Comparison of ENCODE assay signal across 8 cellular contexts in the genomic region with DNA sequence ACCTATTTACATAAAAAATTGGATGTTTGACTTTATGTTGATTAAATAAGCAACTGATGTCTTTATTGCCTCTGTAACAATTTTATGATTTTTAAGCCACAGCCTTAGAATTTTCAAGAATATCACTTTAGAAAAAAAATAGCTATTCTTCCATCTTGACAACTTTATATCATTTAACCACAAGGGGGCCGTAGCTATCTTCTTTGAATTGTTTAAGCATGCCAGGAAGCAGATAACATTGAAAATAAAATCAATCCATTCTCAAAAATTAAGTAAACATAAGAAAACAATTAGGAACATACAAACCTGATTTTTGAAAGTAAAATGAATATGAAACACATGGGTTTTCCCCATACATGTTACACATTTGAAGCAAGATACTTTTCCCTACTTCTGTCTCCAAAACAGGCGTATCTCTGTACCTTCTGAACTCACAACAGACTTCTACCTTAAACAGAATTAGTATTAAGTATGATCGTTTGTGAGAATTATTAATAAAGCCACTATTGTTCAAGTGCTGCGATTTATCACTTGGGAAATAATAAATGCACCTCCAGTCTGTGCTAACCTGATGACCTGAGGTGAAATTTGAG.
DNase-seq lines count a peak whose midpoint lies in the region; ATAC-seq and TF ChIP-seq lines count a peak whose summit lies in the region.

No MANE protein-coding gene starts in this region.

- H3K4me1 ChIP-seq in lower lobe of right lung, result no peaks in the 10 kb centered on the region

- no peak overlapping the region for H3K4me3 Mint-ChIP-seq in CD4-positive, alpha-beta T cell

- POLR2A ChIA-PET in AG04449 (lab: Yijun Ruan, JAX), result no interaction called here
- POLR2A ChIA-PET in CD4-positive, alpha-beta T cell (lab: Charles Lee), result no interaction called here

- H3K4me3 ChIP-seq in AG04449 (ENCODE audit: low read depth, low read length), result no peak overlapping the region
- H3K4me3 ChIP-seq in astrocyte of the spinal cord (ENCODE audit: low read depth, low read length), result no peak overlapping the region
- H3K4me3 ChIP-seq in lower lobe of right lung, result no peak overlapping the region

- ATAC-seq in lower lobe of right lung (no peak), GM19023 (IDR thresholded peaks at IDR 0.05; ENCODE audit: unreplicated experiment) (no peak)
- ATAC-seq in CD4-positive, alpha-beta T cell (ENCODE audit: poor library complexity), result no peak

- H3K36me3 Mint-ChIP-seq in CD4-positive, alpha-beta T cell (ENCODE audit: low read depth), result no peaks in the 10 kb centered on the region

- in situ Hi-C loops in astrocyte of the spinal cord (cut with HindIII; ENCODE audit: low sequenced_read_pairs), result no loop called here

- H3K4me1 Mint-ChIP-seq in CD4-positive, alpha-beta T cell (ENCODE audit: low read depth), result no peaks in the 10 kb centered on the region

- CTCF ChIA-PET in AG04449 (lab: Yijun Ruan, JAX), result interaction anchor here (0.6 to 5.0 kb wide), 23 partner anchors 9 to 734 kb away, joined by 3 to 22 read pairs (median 3); no protein-coding TSS in a partner anchor
- CTCF ChIA-PET in CD4-positive, alpha-beta T cell (lab: Charles Lee), result no interaction called here

- no peaks in the 10 kb centered on the region for H3K27me3 ChIP-seq in lower lobe of right lung (ENCODE audit: low read depth)
- no peaks in the 10 kb centered on the region for H3K27me3 ChIP-seq in CD4-positive, alpha-beta T cell (ENCODE audit: control insufficient read depth, insufficient read depth, low read length)

- H3K27me3 Mint-ChIP-seq in CD4-positive, alpha-beta T cell, result no peaks in the 10 kb centered on the region

- H3K27ac ChIP-seq in lower lobe of right lung, result no peak overlapping the region
- H3K27ac ChIP-seq in CD4-positive, alpha-beta T cell (ENCODE audit: low read depth, low read length), result no peak overlapping the region

- intact Hi-C loops in lower lobe of right lung (cut with DNase I), result no loop called here
- intact Hi-C loops in CD4-positive, alpha-beta T cell (cut with DNase I, micrococcal nuclease), result loop anchor here in 1 of 2 experiments (10.0 kb wide), 1 partner anchor 490 kb away; no protein-coding TSS in a partner anchor

- peak; percentile 27 for TF ChIP-seq CTCF in AG04449 (IDR thresholded peaks at IDR 0.05; ENCODE audit: insufficient read depth, low read length, missing control alignments)
- peak; percentile 9 for TF ChIP-seq CTCF in GM20000 (IDR thresholded peaks at IDR 0.05; ENCODE audit: extremely low read depth, missing control alignments)
- peak; percentile 47 for TF ChIP-seq CTCF in astrocyte of the spinal cord (IDR thresholded peaks at IDR 0.05; ENCODE audit: low read depth, low read length)
- peak; percentile 43 for TF ChIP-seq CTCF in lower lobe of right lung (IDR thresholded peaks at IDR 0.05)
- no peak for TF ChIP-seq CTCF in CD4-positive, alpha-beta T cell (IDR thresholded peaks at IDR 0.05)

- no peak overlapping the region for H3K27ac Mint-ChIP-seq in CD4-positive, alpha-beta T cell

- H3K36me3 ChIP-seq in lower lobe of right lung, result no peaks in the 10 kb centered on the region

- H3K9me3 ChIP-seq in lower lobe of right lung, result no peaks in the 10 kb centered on the region
- H3K9me3 ChIP-seq in CD4-positive, alpha-beta T cell (ENCODE audit: control insufficient read depth, low read length), result no peaks in the 10 kb centered on the region

- DNase-seq in AG04449 (ENCODE audit: low read depth, low spot score), result no peak
- peak; percentile 10 for DNase-seq in GM20000 (ENCODE audit: low spot score)
- DNase-seq in NCI-H2227 treated with DMSO at 0.1 percent for 48 hours (lab: John Stamatoyannopoulos, UW), result peak; percentile 28
- peak; percentile 59 for DNase-seq in astrocyte of the spinal cord (ENCODE audit: low read depth, low spot score)
- no peak for DNase-seq in lower lobe of right lung
- DNase-seq in stimulated activated naive CD4-positive, alpha-beta T cell treated with Interleukin-2 at 50 U/mL for 16 hours (lab: John Stamatoyannopoulos, UW), result no peak
- no peak for DNase-seq in CD4-positive, alpha-beta T cell

- no peaks in the 10 kb centered on the region for H3K9me3 Mint-ChIP-seq in CD4-positive, alpha-beta T cell

Comparison
In these comparisons a context has a peak if more than half of its experiments do, and no peak if none do; other contexts are left out.
1. DNase-seq: peak in GM20000 (single experiment), NCI-H2227 treated with DMSO at 0.1 percent for 48 hours (single experiment) and astrocyte of the spinal cord (single experiment); none in AG04449 (single experiment), lower lobe of right lung (single experiment), stimulated activated naive CD4-positive, alpha-beta T cell treated with Interleukin-2 at 50 U/mL for 16 hours (single experiment) and CD4-positive, alpha-beta T cell (0 of 10).